In the genomic region with DNA sequence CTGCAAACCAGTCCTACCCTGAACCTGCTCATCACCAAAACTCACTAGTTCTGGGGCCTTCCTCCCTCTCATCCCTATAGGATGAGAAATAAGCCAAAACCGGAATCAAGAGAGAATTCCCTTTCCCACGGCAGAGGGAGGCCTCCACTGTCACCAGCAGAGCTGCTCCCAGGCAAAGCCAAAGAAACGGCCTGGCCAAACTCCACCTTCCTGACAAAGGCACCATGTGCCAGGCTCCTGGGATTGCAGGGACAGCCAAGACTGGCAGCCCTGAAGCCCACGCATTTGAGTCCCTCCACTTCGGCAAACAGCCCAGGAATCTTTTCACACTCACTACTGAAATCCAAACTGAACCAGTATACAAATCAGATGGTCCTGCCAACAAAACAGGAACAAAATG, we compare ENCODE assay signal across 12 cellular contexts. TPM values are rescaled to one million over a fixed set of nuclear protein-coding genes. Genes with fewer than 3 reads are reported as not detected.
A peak's percentile ranks its signal among the peaks of the same experiment; 100 is the strongest.
DNase-seq lines count a peak whose midpoint lies in the region; ATAC-seq and TF ChIP-seq lines count a peak whose summit lies in the region.
"Had no signal": no experiment of that assay in that cellular context is flagged by ENCODE, and none has a peak within 500 bp of the region (broad histone marks: within the 10 kb centered on the region; RNA-seq: fewer than 3 reads in every experiment).

No MANE protein-coding gene starts in this region.

- peak in 1 of 2 donors; percentile 7 for ATAC-seq in lower lobe of right lung
- ATAC-seq: natural killer cell treated with Interleukin-12 subunit alpha and Interleukin-12 subunit beta and Interleukin-15 and Interleukin-18, amount 100 ng/mL, for 72 hours; stimulated activated effector memory CD8-positive, alpha-beta T cell treated with anti-CD3 and anti-CD28 coated beads, Interleukin-12 subunit alpha, Interleukin-12 subunit beta, amount 100 ng/mL, for 72 hours had no signal

- TF ChIP-seq CTCF in lower lobe of right lung (IDR thresholded peaks at IDR 0.05) (no peak), tibial artery (IDR thresholded peaks at IDR 0.05) (no peak)

- intact Hi-C loops in lower lobe of right lung (cut with DNase I) (no loop called here), tibial artery (cut with DNase I; ENCODE audit: low total_unique reads) (no loop called here)

- H3K4me1 ChIP-seq in lower lobe of right lung (peaks cover 53% of the 10 kb centered on the region), tibial artery (peaks cover 0 to 40% (median 35%) of the 10 kb centered on the region in 4 donors)

- peak; percentile 69 for DNase-seq in DMS79 treated with DMSO at 0.1 percent for 48 hours (lab: John Stamatoyannopoulos, UW)
- DNase-seq in DMS79 (lab: John Stamatoyannopoulos, UW), result no peak
- peak; percentile 78 for DNase-seq in cerebellum (ENCODE audit: low spot score)
- no peak for DNase-seq in lower lobe of right lung
- peak; percentile 40 to 88 for DNase-seq in tibial artery
- DNase-seq in activated CD8-positive, alpha-beta memory T cell treated with anti-CD3 and anti-CD28 coated beads, Interleukin-2, amount 50 U/mL, for 48 hours, result no peak
- DNase-seq in epidermal melanocyte (ENCODE audit: insufficient read length, low spot score), result no peak
- no peak for DNase-seq in COLO668 (lab: John Stamatoyannopoulos, UW; ENCODE audit: unreplicated experiment)
- DNase-seq: activated T-cell treated with anti-CD3 and anti-CD28 coated beads, Interleukin-2, amount 50 U/mL, for 1 hour; EL had no signal

- H3K4me3 ChIP-seq in lower lobe of right lung (peak overlapping the region; percentile 28), tibial artery (peak overlapping the region; percentile 30 to 37)

- H3K36me3 ChIP-seq in lower lobe of right lung, result no peaks in the 10 kb centered on the region
- H3K36me3 ChIP-seq in tibial artery, result no peaks in the 10 kb centered on the region

- peak overlapping the region; percentile 59 for H3K27ac ChIP-seq in lower lobe of right lung
- H3K27ac ChIP-seq in tibial artery, result peak overlapping the region; percentile 72 to 79

- H3K27me3 ChIP-seq in lower lobe of right lung (ENCODE audit: low read depth) (no peaks in the 10 kb centered on the region), tibial artery (no peaks in the 10 kb centered on the region)

- H3K9me3 ChIP-seq in lower lobe of right lung, result no peaks in the 10 kb centered on the region
- H3K9me3 ChIP-seq in tibial artery, result no peaks in the 10 kb centered on the region

RNA-seq across cellular contexts. Expression of gene SMCO4, which starts 6.2 kb away (rescaled TPM):
- 11.3 TPM for total RNA-seq in cerebellum
- 73.5 TPM for total RNA-seq in lower lobe of right lung

Comparison
In these comparisons a context has a peak if more than half of its experiments do, and no peak if none do; other contexts are left out.
1. DNase-seq: peak in DMS79 treated with DMSO at 0.1 percent for 48 hours (single experiment), cerebellum (single experiment) and tibial artery (2 of 2); none in DMS79 (single experiment), lower lobe of right lung (single experiment), activated CD8-positive, alpha-beta memory T cell treated with anti-CD3 and anti-CD28 coated beads, Interleukin-2, amount 50 U/mL, for 48 hours (single experiment), epidermal melanocyte (single experiment) and COLO668 (single experiment).